ENCODE assay signal across 8 cellular contexts in the genomic region with DNA sequence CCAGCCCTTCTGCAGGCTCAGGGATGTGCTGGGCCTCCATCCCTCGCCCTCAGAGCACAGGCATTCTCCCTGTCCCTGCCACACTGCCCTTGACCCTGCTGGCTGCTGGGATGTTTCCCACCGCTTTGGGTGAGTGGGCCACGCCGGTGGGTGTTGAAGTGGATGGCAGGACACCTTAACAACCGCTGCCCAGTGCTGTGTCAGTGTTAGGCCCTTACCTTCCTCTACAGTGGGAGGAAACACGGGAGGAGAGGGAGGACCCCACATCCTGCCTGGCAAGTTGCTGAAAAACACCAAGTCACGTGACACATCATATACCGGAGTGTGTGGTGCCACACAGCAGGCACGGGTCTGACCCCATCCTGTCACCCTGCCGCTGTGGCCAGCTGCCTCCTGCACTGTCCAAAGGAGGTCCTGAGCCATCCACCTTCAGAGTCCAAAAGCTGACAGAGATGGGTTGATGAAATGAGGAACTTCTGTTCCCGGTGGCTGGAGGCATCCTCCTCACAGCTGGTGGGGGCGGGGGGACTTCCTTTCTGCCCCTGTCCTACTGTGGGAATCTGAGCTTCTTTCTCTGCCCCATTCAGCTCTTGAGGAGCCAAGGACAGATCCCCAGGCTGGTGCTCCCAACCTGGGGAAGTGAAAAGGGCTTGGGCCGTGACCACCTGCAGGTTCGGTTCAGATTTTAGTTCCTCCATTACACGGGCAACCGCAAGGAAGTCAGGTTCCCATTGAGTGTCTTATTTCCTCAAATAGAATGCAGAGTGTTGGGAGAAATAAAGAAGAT. TPM values are rescaled to one million over a fixed set of nuclear protein-coding genes. Genes with fewer than 3 reads are reported as not detected.
A peak's percentile ranks its signal among the peaks of the same experiment; 100 is the strongest.
DNase-seq lines count a peak whose midpoint lies in the region; ATAC-seq and TF ChIP-seq lines count a peak whose summit lies in the region.

No MANE protein-coding gene starts in this region.

- intact Hi-C loops in right lobe of liver (cut with DNase I) (no loop called here), vagina (cut with DNase I) (loop anchor here (10.0 kb wide), 1 partner anchor 116 kb away; no protein-coding TSS in a partner anchor)

- peak overlapping the region in 1 of 3 donors; percentile 40 for H3K27ac ChIP-seq in right lobe of liver
- peak overlapping the region; percentile 23 for H3K27ac ChIP-seq in vagina
- no peak overlapping the region for H3K27ac ChIP-seq in suprapubic skin

- H3K36me3 ChIP-seq in right lobe of liver, result no peaks in the 10 kb centered on the region
- no peaks in the 10 kb centered on the region for H3K36me3 ChIP-seq in vagina
- no peaks in the 10 kb centered on the region for H3K36me3 ChIP-seq in suprapubic skin

- H3K9me3 ChIP-seq in right lobe of liver (no peaks in the 10 kb centered on the region), vagina (no peaks in the 10 kb centered on the region), suprapubic skin (no peaks in the 10 kb centered on the region)

- TF ChIP-seq POLR2A in GM15510 (IDR thresholded peaks at IDR 0.05; ENCODE audit: borderline replicate concordance, extremely low read depth, insufficient read length) (peak; percentile 49), right lobe of liver (IDR thresholded peaks at IDR 0.05) (no peak), vagina (IDR thresholded peaks at IDR 0.05) (no peak), suprapubic skin (IDR thresholded peaks at IDR 0.05) (no peak)

- TF ChIP-seq EP300 in suprapubic skin (IDR thresholded peaks at IDR 0.05), result no peak

- peak; percentile 17 to 50 (median 36) for ATAC-seq in right lobe of liver

- TF ChIP-seq CTCF in right lobe of liver (IDR thresholded peaks at IDR 0.05) (no peak), vagina (IDR thresholded peaks at IDR 0.05) (no peak), suprapubic skin (IDR thresholded peaks at IDR 0.05) (no peak)

- WGBS in right lobe of liver (ENCODE audit: insufficient coverage, low coverage, low lambda C conversion rate, missing lambda C conversion rate), result 30% methylated on average over 5 of the region's 16 CpGs
- WGBS in suprapubic skin, result 53% methylated on average over 12 of the region's 16 CpGs

- no peaks in the 10 kb centered on the region for H3K4me1 ChIP-seq in right lobe of liver
- H3K4me1 ChIP-seq in vagina, result peaks cover 21% of the 10 kb centered on the region
- H3K4me1 ChIP-seq in suprapubic skin, result peaks cover 28% of the 10 kb centered on the region

- H3K4me3 ChIP-seq in right lobe of liver (no peak overlapping the region), vagina (no peak overlapping the region), suprapubic skin (no peak overlapping the region)

- H3K27me3 ChIP-seq in right lobe of liver (no peaks in the 10 kb centered on the region), vagina (no peaks in the 10 kb centered on the region), suprapubic skin (no peaks in the 10 kb centered on the region)

- DNase-seq in NAMALWA (ENCODE audit: low spot score), result peak; percentile 55
- peak; percentile 55 for DNase-seq in activated T-cell treated with anti-CD3 and anti-CD28 coated beads for 24 hours (ENCODE audit: low read depth)
- no peak for DNase-seq in right lobe of liver
- no peak for DNase-seq in vagina (ENCODE audit: extremely low spot score in 2 of 2)
- DNase-seq in suprapubic skin (ENCODE audit: low spot score in 2 of 2), result no peak
- DNase-seq in AG08395 (ENCODE audit: low spot score), result no peak
- DNase-seq in NCI-H2107 treated with DMSO at 0.1 percent for 48 hours (lab: John Stamatoyannopoulos, UW; ENCODE audit: unreplicated experiment), result no peak

RNA-seq across cellular contexts. Expression of a gene that starts 3.2 kb away (rescaled TPM):
- total RNA-seq in right lobe of liver (10 to 100 TPM in 1 of 6 experiments, 1 to 10 TPM in 5; 3.3 to 14.3 (median 7.6) TPM), vagina (21.9 TPM), suprapubic skin (10 to 100 TPM in 1 of 4 donors, 1 to 10 TPM in 3; 5.6 to 12.0 (median 7.9) TPM)

RNA-seq across cellular contexts. Expression of a gene that starts 38.5 kb away (rescaled TPM):
- 10 to 100 TPM; 12.4 to 18.6 (median 13.0) TPM for total RNA-seq in right lobe of liver
- total RNA-seq in vagina, result 33.4 TPM
- total RNA-seq in suprapubic skin, result 10 to 100 TPM; 32.5 to 43.5 (median 35.2) TPM

RNA-seq across cellular contexts. Expression of a gene that starts 45.2 kb away (rescaled TPM):
- total RNA-seq in right lobe of liver (10 to 100 TPM in 5 of 6 experiments, 1 to 10 TPM in 1; 10.0 to 17.6 (median 11.8) TPM), vagina (10.8 TPM), suprapubic skin (10 to 100 TPM; 18.9 to 42.1 (median 22.2) TPM)

Comparison
In these comparisons a context has a peak if more than half of its experiments do, and no peak if none do; other contexts are left out.
1. DNase-seq: peak in NAMALWA (single experiment) and activated T-cell treated with anti-CD3 and anti-CD28 coated beads for 24 hours (single experiment); none in right lobe of liver (0 of 3), vagina (0 of 2), suprapubic skin (0 of 2), AG08395 (single experiment) and NCI-H2107 treated with DMSO at 0.1 percent for 48 hours (single experiment).